In the genomic region with DNA sequence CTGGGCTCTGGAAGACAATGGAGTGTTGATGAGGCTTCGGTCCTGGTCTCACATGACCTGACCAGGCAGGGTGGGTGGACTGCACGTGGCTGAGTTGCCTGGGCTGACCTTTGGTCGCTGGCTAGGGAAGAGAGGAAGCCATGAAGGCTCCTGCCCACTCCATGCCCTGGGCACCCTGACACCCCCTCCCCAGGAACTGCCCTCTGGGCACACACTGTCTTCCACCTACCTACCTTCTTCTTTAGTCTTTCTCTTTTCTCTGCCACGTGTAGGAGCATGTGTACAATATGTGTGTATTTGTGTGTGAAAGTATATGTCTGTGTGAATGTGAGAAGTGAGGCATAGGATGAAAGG, we compare ENCODE assay signal across 25 cellular contexts. TPM values are rescaled to one million over a fixed set of nuclear protein-coding genes. Genes with fewer than 3 reads are reported as not detected.
DNase-seq lines count a peak whose midpoint lies in the region; ATAC-seq and FAIRE-seq lines count a peak whose summit lies in the region.
"Had no signal": no experiment of that assay in that cellular context is flagged by ENCODE, and none has a peak within 500 bp of the region (broad histone marks: within the 10 kb centered on the region; RNA-seq: fewer than 3 reads in every experiment).

No MANE protein-coding gene starts in this region.

- FAIRE-seq in HTR-8/SVneo (lab: Jason Lieb, UNC), result no peak
- FAIRE-seq: colon, H54, keratinocyte, TTC549 had no signal

- peak overlapping the region in 1 of 2 experiments; percentile 12 for H3K14ac ChIP-seq in mesenchymal stem cell (ENCODE audit: low read length in 2 of 2)

- H3K4ac ChIP-seq in mesenchymal stem cell (ENCODE audit: low read depth in 1 of 2, low read length in 2 of 2), result peak overlapping the region; percentile 19 to 61

- peak overlapping the region; percentile 3 to 75 for H3K18ac ChIP-seq in mesenchymal stem cell (ENCODE audit: low read depth in 1 of 2, low read length in 2 of 2)

- no peak overlapping the region for H3K4me3 ChIP-seq in mesenchymal stem cell (ENCODE audit: insufficient read depth in 1 of 2, low read depth in 1 of 2, low read length in 2 of 2)
- H3K4me3 ChIP-seq: breast epithelium, lower lobe of right lung, vagina had no signal

- no peak overlapping the region for H3K27ac ChIP-seq in mesenchymal stem cell (ENCODE audit: low read length, poor library complexity, severe bottlenecking)
- H3K27ac ChIP-seq: breast epithelium, HL-60, lower lobe of right lung, vagina had no signal

- DNase-seq in stimulated activated naive CD8-positive, alpha-beta T cell treated with anti-CD3 and anti-CD28 coated beads, Interleukin-15, amount 100 ng/mL, for 72 hours, result no peak
- no peak for DNase-seq in activated T-helper 1 cell treated with anti-CD3 and anti-CD28 coated beads, Interleukin-12 subunit alpha, Interleukin-12 subunit beta, Interleukin-2, Interleukin-4 antibody, amounts not matched to agents 30 ng/mL and 10 ng/mL and 1 ng/mL, durations not matched to agents 14 hours and 24 hours and 36 hours (ENCODE audit: low spot score)
- DNase-seq in mesenchymal stem cell (no peak), HTR-8/SVneo (ENCODE audit: insufficient read length, low spot score) (no peak), NCI-H128 (lab: John Stamatoyannopoulos, UW; ENCODE audit: unreplicated experiment) (no peak)
- DNase-seq: activated CD4-positive, alpha-beta T cell treated with anti-CD3 and anti-CD28 coated beads for 1 hour; activated effector memory CD4-positive, alpha-beta T cell treated with Interleukin-2 at 50 U/mL for 16 hours; lower lobe of right lung; MM.1S; NCI-H187; occipital lobe; SW 1271 had no signal

- H2AK5ac ChIP-seq in mesenchymal stem cell (ENCODE audit: low read length, severe bottlenecking), result peak overlapping the region; percentile 29

- no peak overlapping the region for H2BK15ac ChIP-seq in mesenchymal stem cell (ENCODE audit: low read depth, poor library complexity, severe bottlenecking)

- H3K4me3 Mint-ChIP-seq in stimulated activated naive CD8-positive, alpha-beta T cell treated with anti-CD3 and anti-CD28 coated beads, Interleukin-15, Interleukin-2, amounts not matched to agents 100 ng/mL and 50 ng/mL, for 24 hours, result peak overlapping the region; percentile 15
- no peak overlapping the region for H3K4me3 Mint-ChIP-seq in stimulated activated naive CD8-positive, alpha-beta T cell treated with anti-CD3 and anti-CD28 coated beads, Interleukin-15, amount 100 ng/mL, for 72 hours
- peak overlapping the region; percentile 15 for H3K4me3 Mint-ChIP-seq in activated T-helper 1 cell treated with anti-CD3 and anti-CD28 coated beads, Interleukin-12 subunit alpha, Interleukin-12 subunit beta, Interleukin-2, Interleukin-4 antibody, amounts not matched to agents 30 ng/mL and 10 ng/mL and 1 ng/mL, durations not matched to agents 14 hours and 24 hours and 36 hours
- H3K4me3 Mint-ChIP-seq: CD14-positive monocyte, IgD-negative memory B cell had no signal

- H3K36me3 Mint-ChIP-seq in stimulated activated naive CD8-positive, alpha-beta T cell treated with anti-CD3 and anti-CD28 coated beads, Interleukin-15, Interleukin-2, amounts not matched to agents 100 ng/mL and 50 ng/mL, for 24 hours (ENCODE audit: low read depth), result peaks cover 4% of the 10 kb centered on the region
- peaks cover 9% of the 10 kb centered on the region for H3K36me3 Mint-ChIP-seq in activated T-helper 1 cell treated with anti-CD3 and anti-CD28 coated beads, Interleukin-12 subunit alpha, Interleukin-12 subunit beta, Interleukin-2, Interleukin-4 antibody, amounts not matched to agents 30 ng/mL and 10 ng/mL and 1 ng/mL, durations not matched to agents 14 hours and 24 hours and 36 hours (ENCODE audit: low read depth)
- H3K36me3 Mint-ChIP-seq: IgD-negative memory B cell had no signal

- no peak overlapping the region for H2BK5ac ChIP-seq in mesenchymal stem cell (ENCODE audit: low read depth, low read length, poor library complexity, severe bottlenecking)

- no peak overlapping the region for H4K8ac ChIP-seq in mesenchymal stem cell (ENCODE audit: low read length)

- peaks cover 2% of the 10 kb centered on the region for H3K79me1 ChIP-seq in mesenchymal stem cell (replicated peaks; ENCODE audit: low read length, poor library complexity, severe bottlenecking)

- H2BK12ac ChIP-seq in mesenchymal stem cell (ENCODE audit: low read length in 2 of 2), result peak overlapping the region in 1 of 2 experiments; percentile 88

- peaks cover 41% of the 10 kb centered on the region for H3K4me1 ChIP-seq in mesenchymal stem cell (ENCODE audit: control insufficient read depth, insufficient read depth, low read depth, low read length)

- H3K9me3 ChIP-seq in mesenchymal stem cell (ENCODE audit: control insufficient read depth, low read length), result no peaks in the 10 kb centered on the region
- H3K9me3 ChIP-seq: breast epithelium, lower lobe of right lung, vagina had no signal

- no peak overlapping the region for H3K23ac ChIP-seq in mesenchymal stem cell (ENCODE audit: low read length in 2 of 2)

- H4K91ac ChIP-seq in mesenchymal stem cell (ENCODE audit: low read length), result peak overlapping the region; percentile 81

- no peak overlapping the region for H3K4me2 ChIP-seq in mesenchymal stem cell (ENCODE audit: low read length, poor library complexity, severe bottlenecking)

- peaks cover 4 to 8% of the 10 kb centered on the region in 2 experiments for H3K36me3 ChIP-seq in mesenchymal stem cell (ENCODE audit: control insufficient read depth in 1 of 2, insufficient read depth in 2 of 2, low read depth in 1 of 2, low read length in 2 of 2)
- H3K36me3 ChIP-seq: breast epithelium, lower lobe of right lung, vagina had no signal

- H3K9me3 Mint-ChIP-seq in stimulated activated naive CD8-positive, alpha-beta T cell treated with anti-CD3 and anti-CD28 coated beads, Interleukin-15, Interleukin-2, amounts not matched to agents 100 ng/mL and 50 ng/mL, for 24 hours, result no peaks in the 10 kb centered on the region
- no peaks in the 10 kb centered on the region for H3K9me3 Mint-ChIP-seq in stimulated activated naive CD8-positive, alpha-beta T cell treated with anti-CD3 and anti-CD28 coated beads, Interleukin-15, amount 100 ng/mL, for 72 hours
- no peaks in the 10 kb centered on the region for H3K9me3 Mint-ChIP-seq in activated T-helper 1 cell treated with anti-CD3 and anti-CD28 coated beads, Interleukin-12 subunit alpha, Interleukin-12 subunit beta, Interleukin-2, Interleukin-4 antibody, amounts not matched to agents 30 ng/mL and 10 ng/mL and 1 ng/mL, durations not matched to agents 14 hours and 24 hours and 36 hours
- H3K9me3 Mint-ChIP-seq: CD14-positive monocyte, IgD-negative memory B cell had no signal

- H3K27me3 ChIP-seq in mesenchymal stem cell (ENCODE audit: control insufficient read depth in 1 of 2, insufficient read depth in 1 of 2, low read length in 2 of 2), result peaks cover 0 to 5% of the 10 kb centered on the region in 2 experiments
- H3K27me3 ChIP-seq: breast epithelium, vagina had no signal

- 73% methylated on average over 3 of the region's 4 CpGs for WGBS in mesenchymal stem cell

- intact Hi-C loops in activated T-helper 1 cell treated with anti-CD3 and anti-CD28 coated beads, Interleukin-12 subunit alpha, Interleukin-12 subunit beta, Interleukin-2, Interleukin-4 antibody, amounts not matched to agents 30 ng/mL and 10 ng/mL and 1 ng/mL, durations not matched to agents 14 hours and 24 hours and 36 hours (cut with micrococcal nuclease), result loop anchor here (5.0 kb wide), 1 partner anchor 826 kb away; a partner anchor contains a TSS

- H3K27me3 Mint-ChIP-seq in stimulated activated naive CD8-positive, alpha-beta T cell treated with anti-CD3 and anti-CD28 coated beads, Interleukin-15, Interleukin-2, amounts not matched to agents 100 ng/mL and 50 ng/mL, for 24 hours, result no peaks in the 10 kb centered on the region
- no peaks in the 10 kb centered on the region for H3K27me3 Mint-ChIP-seq in stimulated activated naive CD8-positive, alpha-beta T cell treated with anti-CD3 and anti-CD28 coated beads, Interleukin-15, amount 100 ng/mL, for 72 hours
- peaks cover 2% of the 10 kb centered on the region for H3K27me3 Mint-ChIP-seq in activated T-helper 1 cell treated with anti-CD3 and anti-CD28 coated beads, Interleukin-12 subunit alpha, Interleukin-12 subunit beta, Interleukin-2, Interleukin-4 antibody, amounts not matched to agents 30 ng/mL and 10 ng/mL and 1 ng/mL, durations not matched to agents 14 hours and 24 hours and 36 hours (ENCODE audit: insufficient read depth)

- peak overlapping the region; percentile 50 for H3K27ac Mint-ChIP-seq in stimulated activated naive CD8-positive, alpha-beta T cell treated with anti-CD3 and anti-CD28 coated beads, Interleukin-15, Interleukin-2, amounts not matched to agents 100 ng/mL and 50 ng/mL, for 24 hours
- peak overlapping the region in 1 of 2 donors; percentile 31 for H3K27ac Mint-ChIP-seq in stimulated activated naive CD8-positive, alpha-beta T cell treated with anti-CD3 and anti-CD28 coated beads, Interleukin-15, amount 100 ng/mL, for 72 hours
- peak overlapping the region; percentile 24 for H3K27ac Mint-ChIP-seq in activated T-helper 1 cell treated with anti-CD3 and anti-CD28 coated beads, Interleukin-12 subunit alpha, Interleukin-12 subunit beta, Interleukin-2, Interleukin-4 antibody, amounts not matched to agents 30 ng/mL and 10 ng/mL and 1 ng/mL, durations not matched to agents 14 hours and 24 hours and 36 hours
- H3K27ac Mint-ChIP-seq: CD14-positive monocyte, IgD-negative memory B cell had no signal

- H2BK120ac ChIP-seq in mesenchymal stem cell (ENCODE audit: low read depth, low read length), result no peak overlapping the region

- H3K9ac ChIP-seq in mesenchymal stem cell (ENCODE audit: low read length), result no peak overlapping the region

- ATAC-seq in stimulated activated naive CD8-positive, alpha-beta T cell treated with anti-CD3 and anti-CD28 coated beads, Interleukin-15, amount 100 ng/mL, for 72 hours, result no peak
- no peak for ATAC-seq in GM19467 (IDR thresholded peaks at IDR 0.05; ENCODE audit: unreplicated experiment)
- ATAC-seq in HG02798 (IDR thresholded peaks at IDR 0.05; ENCODE audit: poor library complexity, unreplicated experiment), result no peak
- ATAC-seq: lower lobe of right lung had no signal

- peaks cover 54% of the 10 kb centered on the region for H3K4me1 Mint-ChIP-seq in stimulated activated naive CD8-positive, alpha-beta T cell treated with anti-CD3 and anti-CD28 coated beads, Interleukin-15, Interleukin-2, amounts not matched to agents 100 ng/mL and 50 ng/mL, for 24 hours (ENCODE audit: low read depth)
- H3K4me1 Mint-ChIP-seq in stimulated activated naive CD8-positive, alpha-beta T cell treated with anti-CD3 and anti-CD28 coated beads, Interleukin-15, amount 100 ng/mL, for 72 hours, result peaks cover 55% of the 10 kb centered on the region
- peaks cover 53% of the 10 kb centered on the region for H3K4me1 Mint-ChIP-seq in activated T-helper 1 cell treated with anti-CD3 and anti-CD28 coated beads, Interleukin-12 subunit alpha, Interleukin-12 subunit beta, Interleukin-2, Interleukin-4 antibody, amounts not matched to agents 30 ng/mL and 10 ng/mL and 1 ng/mL, durations not matched to agents 14 hours and 24 hours and 36 hours (ENCODE audit: low read depth)

- H2AFZ ChIP-seq in mesenchymal stem cell (ENCODE audit: low read depth, low read length), result no peak overlapping the region

RNA-seq across cellular contexts. Expression of a gene that starts 15.1 kb away (rescaled TPM):
- 1.5 and 1.8 TPM in 2 replicates for total RNA-seq in activated T-helper 1 cell treated with anti-CD3 and anti-CD28 coated beads, Interleukin-12 subunit alpha, Interleukin-12 subunit beta, Interleukin-2, Interleukin-4 antibody, amounts not matched to agents 30 ng/mL and 10 ng/mL and 1 ng/mL, durations not matched to agents 14 hours and 24 hours and 36 hours
- not detected for polyA plus RNA-seq in mesenchymal stem cell (2013, experiment 1 of 2)
- polyA plus RNA-seq in mesenchymal stem cell (2013, experiment 2 of 2), result 0.01 TPM
- total RNA-seq: lower lobe of right lung, vagina had no signal
- polyA plus RNA-seq: AG04450, CD14-positive monocyte, IgD-negative memory B cell had no signal

RNA-seq across cellular contexts. Expression of a gene that starts 19.0 kb away (rescaled TPM):
- 106 and 108 TPM in 2 replicates for total RNA-seq in activated T-helper 1 cell treated with anti-CD3 and anti-CD28 coated beads, Interleukin-12 subunit alpha, Interleukin-12 subunit beta, Interleukin-2, Interleukin-4 antibody, amounts not matched to agents 30 ng/mL and 10 ng/mL and 1 ng/mL, durations not matched to agents 14 hours and 24 hours and 36 hours
- polyA plus RNA-seq in mesenchymal stem cell (2013, experiment 1 of 2), result 60.0 TPM
- 63.6 TPM for polyA plus RNA-seq in mesenchymal stem cell (2013, experiment 2 of 2)

RNA-seq across cellular contexts. Expression of a gene that starts 26.2 kb away (rescaled TPM):
- total RNA-seq in activated T-helper 1 cell treated with anti-CD3 and anti-CD28 coated beads, Interleukin-12 subunit alpha, Interleukin-12 subunit beta, Interleukin-2, Interleukin-4 antibody, amounts not matched to agents 30 ng/mL and 10 ng/mL and 1 ng/mL, durations not matched to agents 14 hours and 24 hours and 36 hours, result 32.5 and 35.7 TPM in 2 replicates
- polyA plus RNA-seq in mesenchymal stem cell (2013, experiment 1 of 2), result 54.7 TPM
- 53.0 TPM for polyA plus RNA-seq in mesenchymal stem cell (2013, experiment 2 of 2)

RNA-seq across cellular contexts. Expression of a gene that starts 41.7 kb away (rescaled TPM):
- total RNA-seq in activated T-helper 1 cell treated with anti-CD3 and anti-CD28 coated beads, Interleukin-12 subunit alpha, Interleukin-12 subunit beta, Interleukin-2, Interleukin-4 antibody, amounts not matched to agents 30 ng/mL and 10 ng/mL and 1 ng/mL, durations not matched to agents 14 hours and 24 hours and 36 hours, result 136 and 138 TPM in 2 replicates
- 34.6 TPM for polyA plus RNA-seq in mesenchymal stem cell (2013, experiment 1 of 2)
- polyA plus RNA-seq in mesenchymal stem cell (2013, experiment 2 of 2), result 33.6 TPM

Comparison
In these comparisons a context has a peak if more than half of its experiments do, and no peak if none do; other contexts are left out.
1. H3K4me3 Mint-ChIP-seq: peak in stimulated activated naive CD8-positive, alpha-beta T cell treated with anti-CD3 and anti-CD28 coated beads, Interleukin-15, Interleukin-2, amounts not matched to agents 100 ng/mL and 50 ng/mL, for 24 hours (single experiment) and activated T-helper 1 cell treated with anti-CD3 and anti-CD28 coated beads, Interleukin-12 subunit alpha, Interleukin-12 subunit beta, Interleukin-2, Interleukin-4 antibody, amounts not matched to agents 30 ng/mL and 10 ng/mL and 1 ng/mL, durations not matched to agents 14 hours and 24 hours and 36 hours (single experiment); none in stimulated activated naive CD8-positive, alpha-beta T cell treated with anti-CD3 and anti-CD28 coated beads, Interleukin-15, amount 100 ng/mL, for 72 hours (0 of 2).